Comparison of ENCODE assay signal across 1 cellular context in the genomic region with DNA sequence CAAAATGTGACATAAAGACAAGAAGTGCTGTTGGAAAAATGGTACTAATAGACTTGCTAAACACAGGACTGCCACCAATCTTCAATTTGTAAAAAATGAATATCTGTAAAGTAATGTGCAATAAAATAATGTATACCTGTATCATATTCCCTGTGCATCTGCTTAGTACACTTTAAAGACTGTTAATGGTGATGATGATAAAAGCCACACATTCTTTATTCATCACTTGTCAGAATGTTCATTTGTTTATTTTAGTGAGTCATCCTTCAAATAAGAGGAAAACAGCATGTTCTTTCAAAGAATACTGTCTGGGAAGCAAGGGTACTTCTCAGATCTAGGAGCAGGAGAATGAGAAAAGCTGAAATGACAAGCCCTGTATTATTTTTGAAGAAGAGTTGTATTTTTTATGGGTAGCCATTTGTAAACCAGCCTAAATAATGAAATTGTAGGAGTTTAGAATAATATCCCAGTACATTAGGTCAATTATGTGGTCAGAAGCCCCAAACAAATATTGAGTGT.
TF ChIP-seq lines count a peak whose summit lies in the region.

No MANE protein-coding gene starts in this region.

TF ChIP-seq in HepG2, 621 proteins besides CTCF, POLR2A, EP300 and RAD21 (continued from another document and continues in another):
- TF ChIP-seq, protein P1, sequence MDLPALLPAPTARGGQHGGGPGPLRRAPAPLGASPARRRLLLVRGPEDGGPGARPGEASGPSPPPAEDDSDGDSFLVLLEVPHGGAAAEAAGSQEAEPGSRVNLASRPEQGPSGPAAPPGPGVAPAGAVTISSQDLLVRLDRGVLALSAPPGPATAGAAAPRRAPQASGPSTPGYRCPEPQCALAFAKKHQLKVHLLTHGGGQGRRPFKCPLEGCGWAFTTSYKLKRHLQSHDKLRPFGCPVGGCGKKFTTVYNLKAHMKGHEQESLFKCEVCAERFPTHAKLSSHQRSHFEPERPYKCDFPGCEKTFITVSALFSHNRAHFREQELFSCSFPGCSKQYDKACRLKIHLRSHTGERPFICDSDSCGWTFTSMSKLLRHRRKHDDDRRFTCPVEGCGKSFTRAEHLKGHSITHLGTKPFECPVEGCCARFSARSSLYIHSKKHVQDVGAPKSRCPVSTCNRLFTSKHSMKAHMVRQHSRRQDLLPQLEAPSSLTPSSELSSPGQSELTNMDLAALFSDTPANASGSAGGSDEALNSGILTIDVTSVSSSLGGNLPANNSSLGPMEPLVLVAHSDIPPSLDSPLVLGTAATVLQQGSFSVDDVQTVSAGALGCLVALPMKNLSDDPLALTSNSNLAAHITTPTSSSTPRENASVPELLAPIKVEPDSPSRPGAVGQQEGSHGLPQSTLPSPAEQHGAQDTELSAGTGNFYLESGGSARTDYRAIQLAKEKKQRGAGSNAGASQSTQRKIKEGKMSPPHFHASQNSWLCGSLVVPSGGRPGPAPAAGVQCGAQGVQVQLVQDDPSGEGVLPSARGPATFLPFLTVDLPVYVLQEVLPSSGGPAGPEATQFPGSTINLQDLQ (CRISPR knock-in tag; IDR thresholded peaks at IDR 0.05) = no peak
- TF ChIP-seq ZNF775 (CRISPR knock-in tag; IDR thresholded peaks at IDR 0.05; ENCODE audit: borderline replicate concordance) = 0 out of 2 replicates have a peak, but pooled peaks have one; percentile 16
- TF ChIP-seq, protein P2, sequence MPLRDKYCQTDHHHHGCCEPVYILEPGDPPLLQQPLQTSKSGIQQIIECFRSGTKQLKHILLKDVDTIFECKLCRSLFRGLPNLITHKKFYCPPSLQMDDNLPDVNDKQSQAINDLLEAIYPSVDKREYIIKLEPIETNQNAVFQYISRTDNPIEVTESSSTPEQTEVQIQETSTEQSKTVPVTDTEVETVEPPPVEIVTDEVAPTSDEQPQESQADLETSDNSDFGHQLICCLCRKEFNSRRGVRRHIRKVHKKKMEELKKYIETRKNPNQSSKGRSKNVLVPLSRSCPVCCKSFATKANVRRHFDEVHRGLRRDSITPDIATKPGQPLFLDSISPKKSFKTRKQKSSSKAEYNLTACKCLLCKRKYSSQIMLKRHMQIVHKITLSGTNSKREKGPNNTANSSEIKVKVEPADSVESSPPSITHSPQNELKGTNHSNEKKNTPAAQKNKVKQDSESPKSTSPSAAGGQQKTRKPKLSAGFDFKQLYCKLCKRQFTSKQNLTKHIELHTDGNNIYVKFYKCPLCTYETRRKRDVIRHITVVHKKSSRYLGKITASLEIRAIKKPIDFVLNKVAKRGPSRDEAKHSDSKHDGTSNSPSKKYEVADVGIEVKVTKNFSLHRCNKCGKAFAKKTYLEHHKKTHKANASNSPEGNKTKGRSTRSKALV (CRISPR knock-in tag; IDR thresholded peaks at IDR 0.05) = no peak
- 0 out of 2 replicates have a peak, but pooled peaks have one; percentile 40 for TF ChIP-seq MEIS1 (CRISPR knock-in tag; IDR thresholded peaks at IDR 0.05; ENCODE audit: borderline replicate concordance)
- TF ChIP-seq ZNF264 (CRISPR knock-in tag; IDR thresholded peaks at IDR 0.05) = no peak; the same call in 1 of the 2 replicates
- TF ChIP-seq FOXP1 (IDR thresholded peaks at IDR 0.05) = no peak
- peak; percentile 84 for TF ChIP-seq FOXP1 (CRISPR knock-in tag; IDR thresholded peaks at IDR 0.05)
- TF ChIP-seq, protein P3, sequence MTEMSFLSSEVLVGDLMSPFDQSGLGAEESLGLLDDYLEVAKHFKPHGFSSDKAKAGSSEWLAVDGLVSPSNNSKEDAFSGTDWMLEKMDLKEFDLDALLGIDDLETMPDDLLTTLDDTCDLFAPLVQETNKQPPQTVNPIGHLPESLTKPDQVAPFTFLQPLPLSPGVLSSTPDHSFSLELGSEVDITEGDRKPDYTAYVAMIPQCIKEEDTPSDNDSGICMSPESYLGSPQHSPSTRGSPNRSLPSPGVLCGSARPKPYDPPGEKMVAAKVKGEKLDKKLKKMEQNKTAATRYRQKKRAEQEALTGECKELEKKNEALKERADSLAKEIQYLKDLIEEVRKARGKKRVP (CRISPR knock-in tag; IDR thresholded peaks at IDR 0.05) = peak in 1 of 2 experiments; percentile 24; a peak in 1 of 4 replicates
- TF ChIP-seq, protein P4, sequence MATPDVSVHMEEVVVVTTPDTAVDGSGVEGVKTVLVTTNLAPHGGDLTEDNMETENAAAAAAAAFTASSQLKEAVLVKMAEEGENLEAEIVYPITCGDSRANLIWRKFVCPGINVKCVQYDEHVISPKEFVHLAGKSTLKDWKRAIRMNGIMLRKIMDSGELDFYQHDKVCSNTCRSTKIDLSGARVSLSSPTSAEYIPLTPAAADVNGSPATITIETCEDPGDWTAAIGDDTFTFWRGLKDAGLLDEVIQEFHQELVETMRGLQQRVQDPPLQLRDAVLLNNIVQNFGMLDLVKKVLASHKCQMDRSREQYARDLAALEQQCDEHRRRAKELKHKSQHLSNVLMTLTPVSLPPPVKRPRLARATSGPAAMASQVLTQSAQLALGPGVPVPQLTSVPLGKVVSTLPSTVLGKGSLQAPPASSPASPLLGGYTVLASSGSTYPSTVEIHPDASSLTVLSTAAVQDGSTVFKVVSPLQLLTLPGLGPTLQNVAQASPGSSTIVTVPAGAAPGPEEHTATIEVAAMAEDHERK (CRISPR knock-in tag; IDR thresholded peaks at IDR 0.05; ENCODE audit: low read depth) = 0 out of 2 replicates have a peak, but pooled peaks have one; percentile 23
- no peak for TF ChIP-seq TBL1XR1 (IDR thresholded peaks at IDR 0.05; ENCODE audit: borderline replicate concordance, low read length, partially characterized antibody)
- TF ChIP-seq GTF3A (CRISPR knock-in tag; conservative IDR thresholded peaks at IDR 0.05) = no peak
- TF ChIP-seq SOX13 (IDR thresholded peaks at IDR 0.05) = no peak
- TF ChIP-seq SOX13 (CRISPR knock-in tag; conservative IDR thresholded peaks at IDR 0.05 in 1 of 2, IDR thresholded peaks at IDR 0.05 in 1 of 2) = peak in 1 of 2 experiments; percentile 68; a peak in 1 of 4 replicates
- TF ChIP-seq MED1 (CRISPR knock-in tag; IDR thresholded peaks at IDR 0.05) = peak; percentile 20; the same call in 1 of the 2 replicates
- TF ChIP-seq FOXK2 (IDR thresholded peaks at IDR 0.05) = no peak
- TF ChIP-seq CREB1 (IDR thresholded peaks at IDR 0.05) = peak; percentile 78
- no peak; the same call in 1 of the 2 replicates for TF ChIP-seq CREB1 (CRISPR knock-in tag; IDR thresholded peaks at IDR 0.05)
- TF ChIP-seq GATAD1 (CRISPR knock-in tag; IDR thresholded peaks at IDR 0.05) = peak; percentile 52; the same call in 1 of the 2 replicates
- no peak for TF ChIP-seq ZFX (CRISPR knock-in tag; IDR thresholded peaks at IDR 0.05; ENCODE audit: low read depth)
- no peak for TF ChIP-seq GATA4 (IDR thresholded peaks at IDR 0.05; ENCODE audit: borderline replicate concordance, low read depth)
- peak; percentile 66 for TF ChIP-seq JUN (CRISPR knock-in tag; IDR thresholded peaks at IDR 0.05)
- no peak for TF ChIP-seq SIN3B (IDR thresholded peaks at IDR 0.05; ENCODE audit: low read length)
- TF ChIP-seq ZNF354B (CRISPR knock-in tag; IDR thresholded peaks at IDR 0.05) = no peak
- TF ChIP-seq, protein P5, sequence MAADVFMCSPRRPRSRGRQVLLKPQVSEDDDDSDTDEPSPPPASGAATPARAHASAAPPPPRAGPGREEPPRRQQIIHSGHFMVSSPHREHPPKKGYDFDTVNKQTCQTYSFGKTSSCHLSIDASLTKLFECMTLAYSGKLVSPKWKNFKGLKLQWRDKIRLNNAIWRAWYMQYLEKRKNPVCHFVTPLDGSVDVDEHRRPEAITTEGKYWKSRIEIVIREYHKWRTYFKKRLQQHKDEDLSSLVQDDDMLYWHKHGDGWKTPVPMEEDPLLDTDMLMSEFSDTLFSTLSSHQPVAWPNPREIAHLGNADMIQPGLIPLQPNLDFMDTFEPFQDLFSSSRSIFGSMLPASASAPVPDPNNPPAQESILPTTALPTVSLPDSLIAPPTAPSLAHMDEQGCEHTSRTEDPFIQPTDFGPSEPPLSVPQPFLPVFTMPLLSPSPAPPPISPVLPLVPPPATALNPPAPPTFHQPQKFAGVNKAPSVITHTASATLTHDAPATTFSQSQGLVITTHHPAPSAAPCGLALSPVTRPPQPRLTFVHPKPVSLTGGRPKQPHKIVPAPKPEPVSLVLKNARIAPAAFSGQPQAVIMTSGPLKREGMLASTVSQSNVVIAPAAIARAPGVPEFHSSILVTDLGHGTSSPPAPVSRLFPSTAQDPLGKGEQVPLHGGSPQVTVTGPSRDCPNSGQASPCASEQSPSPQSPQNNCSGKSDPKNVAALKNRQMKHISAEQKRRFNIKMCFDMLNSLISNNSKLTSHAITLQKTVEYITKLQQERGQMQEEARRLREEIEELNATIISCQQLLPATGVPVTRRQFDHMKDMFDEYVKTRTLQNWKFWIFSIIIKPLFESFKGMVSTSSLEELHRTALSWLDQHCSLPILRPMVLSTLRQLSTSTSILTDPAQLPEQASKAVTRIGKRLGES (CRISPR knock-in tag; IDR thresholded peaks at IDR 0.05; ENCODE audit: borderline replicate concordance) = 0 out of 2 replicates have a peak, but pooled peaks have one; percentile 70
- TF ChIP-seq GABPB1 (CRISPR knock-in tag; IDR thresholded peaks at IDR 0.05) = no peak
- TF ChIP-seq ZSCAN21 (CRISPR knock-in tag; IDR thresholded peaks at IDR 0.05; ENCODE audit: borderline replicate concordance) = no peak
- TF ChIP-seq ZNF577 (CRISPR knock-in tag; IDR thresholded peaks at IDR 0.05; ENCODE audit: borderline replicate concordance, low read depth) = no peak
- peak; percentile 73; the same call in 1 of the 2 replicates for TF ChIP-seq GATAD2A (CRISPR knock-in tag; IDR thresholded peaks at IDR 0.05)
- TF ChIP-seq RARA (CRISPR knock-in tag; IDR thresholded peaks at IDR 0.05) = peak; percentile 57; the same call in 1 of the 2 replicates
- no peak for TF ChIP-seq ZSCAN29 (CRISPR knock-in tag; conservative IDR thresholded peaks at IDR 0.05)
- no peak for TF ChIP-seq PCBP1 (IDR thresholded peaks at IDR 0.05; ENCODE audit: borderline replicate concordance, low read depth, low read length)
- TF ChIP-seq ZNF460 (CRISPR knock-in tag; IDR thresholded peaks at IDR 0.05; ENCODE audit: borderline replicate concordance) = no peak
- TF ChIP-seq, protein P6, sequence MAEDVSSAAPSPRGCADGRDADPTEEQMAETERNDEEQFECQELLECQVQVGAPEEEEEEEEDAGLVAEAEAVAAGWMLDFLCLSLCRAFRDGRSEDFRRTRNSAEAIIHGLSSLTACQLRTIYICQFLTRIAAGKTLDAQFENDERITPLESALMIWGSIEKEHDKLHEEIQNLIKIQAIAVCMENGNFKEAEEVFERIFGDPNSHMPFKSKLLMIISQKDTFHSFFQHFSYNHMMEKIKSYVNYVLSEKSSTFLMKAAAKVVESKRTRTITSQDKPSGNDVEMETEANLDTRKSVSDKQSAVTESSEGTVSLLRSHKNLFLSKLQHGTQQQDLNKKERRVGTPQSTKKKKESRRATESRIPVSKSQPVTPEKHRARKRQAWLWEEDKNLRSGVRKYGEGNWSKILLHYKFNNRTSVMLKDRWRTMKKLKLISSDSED (CRISPR knock-in tag; IDR thresholded peaks at IDR 0.05) = no peak
- TF ChIP-seq ZNF766 (CRISPR knock-in tag; IDR thresholded peaks at IDR 0.05; ENCODE audit: borderline replicate concordance) = no peak
- TF ChIP-seq, protein P7, sequence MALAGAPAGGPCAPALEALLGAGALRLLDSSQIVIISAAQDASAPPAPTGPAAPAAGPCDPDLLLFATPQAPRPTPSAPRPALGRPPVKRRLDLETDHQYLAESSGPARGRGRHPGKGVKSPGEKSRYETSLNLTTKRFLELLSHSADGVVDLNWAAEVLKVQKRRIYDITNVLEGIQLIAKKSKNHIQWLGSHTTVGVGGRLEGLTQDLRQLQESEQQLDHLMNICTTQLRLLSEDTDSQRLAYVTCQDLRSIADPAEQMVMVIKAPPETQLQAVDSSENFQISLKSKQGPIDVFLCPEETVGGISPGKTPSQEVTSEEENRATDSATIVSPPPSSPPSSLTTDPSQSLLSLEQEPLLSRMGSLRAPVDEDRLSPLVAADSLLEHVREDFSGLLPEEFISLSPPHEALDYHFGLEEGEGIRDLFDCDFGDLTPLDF (CRISPR knock-in tag; IDR thresholded peaks at IDR 0.05) = 0 out of 2 replicates have a peak, but pooled peaks have one; percentile 59
- TF ChIP-seq, protein P8, sequence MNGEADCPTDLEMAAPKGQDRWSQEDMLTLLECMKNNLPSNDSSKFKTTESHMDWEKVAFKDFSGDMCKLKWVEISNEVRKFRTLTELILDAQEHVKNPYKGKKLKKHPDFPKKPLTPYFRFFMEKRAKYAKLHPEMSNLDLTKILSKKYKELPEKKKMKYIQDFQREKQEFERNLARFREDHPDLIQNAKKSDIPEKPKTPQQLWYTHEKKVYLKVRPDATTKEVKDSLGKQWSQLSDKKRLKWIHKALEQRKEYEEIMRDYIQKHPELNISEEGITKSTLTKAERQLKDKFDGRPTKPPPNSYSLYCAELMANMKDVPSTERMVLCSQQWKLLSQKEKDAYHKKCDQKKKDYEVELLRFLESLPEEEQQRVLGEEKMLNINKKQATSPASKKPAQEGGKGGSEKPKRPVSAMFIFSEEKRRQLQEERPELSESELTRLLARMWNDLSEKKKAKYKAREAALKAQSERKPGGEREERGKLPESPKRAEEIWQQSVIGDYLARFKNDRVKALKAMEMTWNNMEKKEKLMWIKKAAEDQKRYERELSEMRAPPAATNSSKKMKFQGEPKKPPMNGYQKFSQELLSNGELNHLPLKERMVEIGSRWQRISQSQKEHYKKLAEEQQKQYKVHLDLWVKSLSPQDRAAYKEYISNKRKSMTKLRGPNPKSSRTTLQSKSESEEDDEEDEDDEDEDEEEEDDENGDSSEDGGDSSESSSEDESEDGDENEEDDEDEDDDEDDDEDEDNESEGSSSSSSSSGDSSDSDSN (CRISPR knock-in tag; IDR thresholded peaks at IDR 0.05) = no peak
- TF ChIP-seq ZNF331 (CRISPR knock-in tag; IDR thresholded peaks at IDR 0.05) = no peak; the same call in 1 of the 2 replicates
- TF ChIP-seq PPARG (CRISPR knock-in tag; conservative IDR thresholded peaks at IDR 0.05) = peak; percentile 36
- TF ChIP-seq ATF7 (IDR thresholded peaks at IDR 0.05) = peak; percentile 17; the same call in 1 of the 2 replicates
- no peak for TF ChIP-seq ATF7 (CRISPR knock-in tag; IDR thresholded peaks at IDR 0.05)
- TF ChIP-seq KLF16 (CRISPR knock-in tag; IDR thresholded peaks at IDR 0.05) = 0 out of 4 replicates have a peak, but pooled peaks of 1 of the 2 experiments have one; percentile 46
- TF ChIP-seq PHF20 (CRISPR knock-in tag; IDR thresholded peaks at IDR 0.05) = no peak
- TF ChIP-seq KDM1A (CRISPR knock-in tag; IDR thresholded peaks at IDR 0.05) = 0 out of 2 replicates have a peak, but pooled peaks have one; percentile 10
- TF ChIP-seq RARG (CRISPR knock-in tag; IDR thresholded peaks at IDR 0.05; ENCODE audit: low read depth) = 0 out of 2 replicates have a peak, but pooled peaks have one; percentile 28
- TF ChIP-seq RXRB (CRISPR knock-in tag; IDR thresholded peaks at IDR 0.05; ENCODE audit: borderline replicate concordance) = peak; percentile 41; the same call in 1 of the 2 replicates
